1 cellular context compared by ENCODE assay signal in the genomic region with DNA sequence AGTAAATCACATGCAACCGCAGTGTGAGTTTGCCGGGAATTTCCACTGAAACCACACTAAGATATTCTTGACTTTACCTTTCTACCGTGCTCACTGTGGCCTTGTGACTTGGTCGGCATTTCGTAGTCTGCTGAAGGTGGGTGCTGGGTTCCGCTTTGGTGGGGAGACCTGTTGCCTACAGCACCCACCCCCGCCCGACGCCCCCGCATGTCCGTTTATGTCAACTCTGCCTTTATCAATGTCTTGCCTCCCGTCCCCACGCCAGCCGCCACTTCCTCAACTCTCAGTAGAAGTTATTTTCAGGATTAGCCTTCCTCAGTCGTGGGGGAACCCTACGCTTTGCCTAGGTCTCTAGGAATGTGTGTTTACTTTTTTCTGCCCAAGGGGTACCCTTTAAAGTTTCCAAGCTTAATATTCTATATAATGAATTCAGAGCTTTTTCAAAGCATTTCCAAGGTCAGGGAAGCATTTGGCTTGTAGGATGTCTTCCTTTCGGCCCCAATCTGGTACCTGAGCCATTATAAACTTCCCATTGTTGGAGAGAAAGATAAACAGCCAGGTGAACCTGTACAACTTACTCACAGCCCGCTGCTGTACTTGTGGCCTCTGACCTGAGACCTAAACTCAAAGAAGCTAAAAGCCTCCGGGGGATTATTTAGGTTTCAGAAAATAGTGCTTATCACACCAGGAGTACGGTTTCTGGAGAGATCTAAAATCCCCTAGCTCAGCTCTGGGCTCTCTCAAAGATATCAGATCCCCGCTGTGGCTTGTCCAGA.
TF ChIP-seq lines count a peak whose summit lies in the region.

No MANE protein-coding gene starts in this region.

TF ChIP-seq in GM12878, 131 proteins besides CTCF, POLR2A, EP300 and RAD21 (continued from another document and continues in another):
- TF ChIP-seq ZBTB33 (IDR thresholded peaks at IDR 0.05) (no peak), PML (IDR thresholded peaks at IDR 0.05; ENCODE audit: low read length) (no peak), RUNX3 (IDR thresholded peaks at IDR 0.05; ENCODE audit: low read length) (peak; percentile 92), BMI1 (IDR thresholded peaks at IDR 0.05; ENCODE audit: borderline replicate concordance) (peak; percentile 46; the same call in 1 of the 2 replicates), STAT1 (conservative IDR thresholded peaks at IDR 0.05) (no peak), CHD1 (IDR thresholded peaks at IDR 0.05; ENCODE audit: low read depth, low read length) (no peak), ELK1 (IDR thresholded peaks at IDR 0.05; ENCODE audit: low read depth, low read length) (peak; percentile 42; the same call in 1 of the 2 replicates), NBN (IDR thresholded peaks at IDR 0.05) (peak; percentile 85), YBX1 (IDR thresholded peaks at IDR 0.05) (no peak), SREBF2 (IDR thresholded peaks at IDR 0.05; ENCODE audit: low read length) (no peak), BHLHE40 (IDR thresholded peaks at IDR 0.05; ENCODE audit: borderline replicate concordance in 1 of 2, low read depth in 2 of 2, low read length in 1 of 2) (peak; percentile 96), SMAD1 (IDR thresholded peaks at IDR 0.05; ENCODE audit: low read depth, partially characterized antibody) (peak; percentile 55), POLR2AphosphoS2 (IDR thresholded peaks at IDR 0.05; ENCODE audit: low read depth, low read length) (peak; percentile 80), MTA2 (IDR thresholded peaks at IDR 0.05; ENCODE audit: low read depth) (peak; percentile 79), PAX5 (IDR thresholded peaks at IDR 0.05; ENCODE audit: borderline replicate concordance, low read depth, low read length) (peak; percentile 76; the same call in 1 of the 2 replicates), STAT3 (IDR thresholded peaks at IDR 0.05; ENCODE audit: low read depth, low read length) (peak; percentile 77), FOXK2 (IDR thresholded peaks at IDR 0.05) (no peak), GATAD2B (conservative IDR thresholded peaks at IDR 0.05; ENCODE audit: low read depth) (peak; percentile 38; the same call in 1 of the 2 replicates), SMARCA5 (IDR thresholded peaks at IDR 0.05) (peak; percentile 26; the same call in 1 of the 2 replicates), CHD2 (IDR thresholded peaks at IDR 0.05; ENCODE audit: borderline replicate concordance, low read depth, low read length) (peak; percentile 84), EZH2 (IDR thresholded peaks at IDR 0.05; ENCODE audit: borderline replicate concordance, control insufficient read depth, low read depth, low read length) (no peak), ZNF24 (IDR thresholded peaks at IDR 0.05) (peak; percentile 32; the same call in 1 of the 2 replicates), TARDBP (IDR thresholded peaks at IDR 0.05; ENCODE audit: borderline replicate concordance) (peak; percentile 43; the same call in 1 of the 2 replicates), WRNIP1 (IDR thresholded peaks at IDR 0.05; ENCODE audit: borderline replicate concordance, low read depth, low read length) (no peak), CHD4 (IDR thresholded peaks at IDR 0.05) (no peak), MYB (IDR thresholded peaks at IDR 0.05; ENCODE audit: borderline replicate concordance, low read depth, low read length) (no peak), ESRRA (IDR thresholded peaks at IDR 0.05; ENCODE audit: low read length) (no peak), BACH1 (IDR thresholded peaks at IDR 0.05; ENCODE audit: borderline replicate concordance) (peak; percentile 80), SUZ12 (IDR thresholded peaks at IDR 0.05; ENCODE audit: unreplicated experiment) (no peak), MEF2B (IDR thresholded peaks at IDR 0.05; ENCODE audit: partially characterized antibody, poor library complexity, severe bottlenecking) (peak; percentile 54), NR2C2 (IDR thresholded peaks at IDR 0.05; ENCODE audit: borderline replicate concordance, control insufficient read depth, insufficient read length, low read depth) (no peak), HDAC6 (IDR thresholded peaks at IDR 0.05; ENCODE audit: unreplicated experiment) (no peak), TCF7 (IDR thresholded peaks at IDR 0.05; ENCODE audit: borderline replicate concordance) (no peak)
- TF ChIP-seq, protein P1, sequence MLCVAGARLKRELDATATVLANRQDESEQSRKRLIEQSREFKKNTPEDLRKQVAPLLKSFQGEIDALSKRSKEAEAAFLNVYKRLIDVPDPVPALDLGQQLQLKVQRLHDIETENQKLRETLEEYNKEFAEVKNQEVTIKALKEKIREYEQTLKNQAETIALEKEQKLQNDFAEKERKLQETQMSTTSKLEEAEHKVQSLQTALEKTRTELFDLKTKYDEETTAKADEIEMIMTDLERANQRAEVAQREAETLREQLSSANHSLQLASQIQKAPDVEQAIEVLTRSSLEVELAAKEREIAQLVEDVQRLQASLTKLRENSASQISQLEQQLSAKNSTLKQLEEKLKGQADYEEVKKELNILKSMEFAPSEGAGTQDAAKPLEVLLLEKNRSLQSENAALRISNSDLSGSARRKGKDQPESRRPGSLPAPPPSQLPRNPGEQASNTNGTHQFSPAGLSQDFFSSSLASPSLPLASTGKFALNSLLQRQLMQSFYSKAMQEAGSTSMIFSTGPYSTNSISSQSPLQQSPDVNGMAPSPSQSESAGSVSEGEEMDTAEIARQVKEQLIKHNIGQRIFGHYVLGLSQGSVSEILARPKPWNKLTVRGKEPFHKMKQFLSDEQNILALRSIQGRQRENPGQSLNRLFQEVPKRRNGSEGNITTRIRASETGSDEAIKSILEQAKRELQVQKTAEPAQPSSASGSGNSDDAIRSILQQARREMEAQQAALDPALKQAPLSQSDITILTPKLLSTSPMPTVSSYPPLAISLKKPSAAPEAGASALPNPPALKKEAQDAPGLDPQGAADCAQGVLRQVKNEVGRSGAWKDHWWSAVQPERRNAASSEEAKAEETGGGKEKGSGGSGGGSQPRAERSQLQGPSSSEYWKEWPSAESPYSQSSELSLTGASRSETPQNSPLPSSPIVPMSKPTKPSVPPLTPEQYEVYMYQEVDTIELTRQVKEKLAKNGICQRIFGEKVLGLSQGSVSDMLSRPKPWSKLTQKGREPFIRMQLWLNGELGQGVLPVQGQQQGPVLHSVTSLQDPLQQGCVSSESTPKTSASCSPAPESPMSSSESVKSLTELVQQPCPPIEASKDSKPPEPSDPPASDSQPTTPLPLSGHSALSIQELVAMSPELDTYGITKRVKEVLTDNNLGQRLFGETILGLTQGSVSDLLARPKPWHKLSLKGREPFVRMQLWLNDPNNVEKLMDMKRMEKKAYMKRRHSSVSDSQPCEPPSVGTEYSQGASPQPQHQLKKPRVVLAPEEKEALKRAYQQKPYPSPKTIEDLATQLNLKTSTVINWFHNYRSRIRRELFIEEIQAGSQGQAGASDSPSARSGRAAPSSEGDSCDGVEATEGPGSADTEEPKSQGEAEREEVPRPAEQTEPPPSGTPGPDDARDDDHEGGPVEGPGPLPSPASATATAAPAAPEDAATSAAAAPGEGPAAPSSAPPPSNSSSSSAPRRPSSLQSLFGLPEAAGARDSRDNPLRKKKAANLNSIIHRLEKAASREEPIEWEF (IDR thresholded peaks at IDR 0.05; ENCODE audit: insufficient replicate concordance, low read depth, low read length), result no peak
- TF ChIP-seq, protein P2, sequence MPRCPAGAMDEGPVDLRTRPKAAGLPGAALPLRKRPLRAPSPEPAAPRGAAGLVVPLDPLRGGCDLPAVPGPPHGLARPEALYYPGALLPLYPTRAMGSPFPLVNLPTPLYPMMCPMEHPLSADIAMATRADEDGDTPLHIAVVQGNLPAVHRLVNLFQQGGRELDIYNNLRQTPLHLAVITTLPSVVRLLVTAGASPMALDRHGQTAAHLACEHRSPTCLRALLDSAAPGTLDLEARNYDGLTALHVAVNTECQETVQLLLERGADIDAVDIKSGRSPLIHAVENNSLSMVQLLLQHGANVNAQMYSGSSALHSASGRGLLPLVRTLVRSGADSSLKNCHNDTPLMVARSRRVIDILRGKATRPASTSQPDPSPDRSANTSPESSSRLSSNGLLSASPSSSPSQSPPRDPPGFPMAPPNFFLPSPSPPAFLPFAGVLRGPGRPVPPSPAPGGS (IDR thresholded peaks at IDR 0.05; ENCODE audit: borderline replicate concordance, insufficient read depth, low read depth, low read length, poor library complexity, severe bottlenecking), result peak; percentile 80
- TF ChIP-seq, protein P3, sequence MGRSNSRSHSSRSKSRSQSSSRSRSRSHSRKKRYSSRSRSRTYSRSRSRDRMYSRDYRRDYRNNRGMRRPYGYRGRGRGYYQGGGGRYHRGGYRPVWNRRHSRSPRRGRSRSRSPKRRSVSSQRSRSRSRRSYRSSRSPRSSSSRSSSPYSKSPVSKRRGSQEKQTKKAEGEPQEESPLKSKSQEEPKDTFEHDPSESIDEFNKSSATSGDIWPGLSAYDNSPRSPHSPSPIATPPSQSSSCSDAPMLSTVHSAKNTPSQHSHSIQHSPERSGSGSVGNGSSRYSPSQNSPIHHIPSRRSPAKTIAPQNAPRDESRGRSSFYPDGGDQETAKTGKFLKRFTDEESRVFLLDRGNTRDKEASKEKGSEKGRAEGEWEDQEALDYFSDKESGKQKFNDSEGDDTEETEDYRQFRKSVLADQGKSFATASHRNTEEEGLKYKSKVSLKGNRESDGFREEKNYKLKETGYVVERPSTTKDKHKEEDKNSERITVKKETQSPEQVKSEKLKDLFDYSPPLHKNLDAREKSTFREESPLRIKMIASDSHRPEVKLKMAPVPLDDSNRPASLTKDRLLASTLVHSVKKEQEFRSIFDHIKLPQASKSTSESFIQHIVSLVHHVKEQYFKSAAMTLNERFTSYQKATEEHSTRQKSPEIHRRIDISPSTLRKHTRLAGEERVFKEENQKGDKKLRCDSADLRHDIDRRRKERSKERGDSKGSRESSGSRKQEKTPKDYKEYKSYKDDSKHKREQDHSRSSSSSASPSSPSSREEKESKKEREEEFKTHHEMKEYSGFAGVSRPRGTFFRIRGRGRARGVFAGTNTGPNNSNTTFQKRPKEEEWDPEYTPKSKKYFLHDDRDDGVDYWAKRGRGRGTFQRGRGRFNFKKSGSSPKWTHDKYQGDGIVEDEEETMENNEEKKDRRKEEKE (IDR thresholded peaks at IDR 0.05), result no peak
- TF ChIP-seq, protein P4, sequence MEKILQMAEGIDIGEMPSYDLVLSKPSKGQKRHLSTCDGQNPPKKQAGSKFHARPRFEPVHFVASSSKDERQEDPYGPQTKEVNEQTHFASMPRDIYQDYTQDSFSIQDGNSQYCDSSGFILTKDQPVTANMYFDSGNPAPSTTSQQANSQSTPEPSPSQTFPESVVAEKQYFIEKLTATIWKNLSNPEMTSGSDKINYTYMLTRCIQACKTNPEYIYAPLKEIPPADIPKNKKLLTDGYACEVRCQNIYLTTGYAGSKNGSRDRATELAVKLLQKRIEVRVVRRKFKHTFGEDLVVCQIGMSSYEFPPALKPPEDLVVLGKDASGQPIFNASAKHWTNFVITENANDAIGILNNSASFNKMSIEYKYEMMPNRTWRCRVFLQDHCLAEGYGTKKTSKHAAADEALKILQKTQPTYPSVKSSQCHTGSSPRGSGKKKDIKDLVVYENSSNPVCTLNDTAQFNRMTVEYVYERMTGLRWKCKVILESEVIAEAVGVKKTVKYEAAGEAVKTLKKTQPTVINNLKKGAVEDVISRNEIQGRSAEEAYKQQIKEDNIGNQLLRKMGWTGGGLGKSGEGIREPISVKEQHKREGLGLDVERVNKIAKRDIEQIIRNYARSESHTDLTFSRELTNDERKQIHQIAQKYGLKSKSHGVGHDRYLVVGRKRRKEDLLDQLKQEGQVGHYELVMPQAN (conservative IDR thresholded peaks at IDR 0.05), result peak; percentile 65; the same call in 1 of the 2 replicates
- TF ChIP-seq, protein P5, sequence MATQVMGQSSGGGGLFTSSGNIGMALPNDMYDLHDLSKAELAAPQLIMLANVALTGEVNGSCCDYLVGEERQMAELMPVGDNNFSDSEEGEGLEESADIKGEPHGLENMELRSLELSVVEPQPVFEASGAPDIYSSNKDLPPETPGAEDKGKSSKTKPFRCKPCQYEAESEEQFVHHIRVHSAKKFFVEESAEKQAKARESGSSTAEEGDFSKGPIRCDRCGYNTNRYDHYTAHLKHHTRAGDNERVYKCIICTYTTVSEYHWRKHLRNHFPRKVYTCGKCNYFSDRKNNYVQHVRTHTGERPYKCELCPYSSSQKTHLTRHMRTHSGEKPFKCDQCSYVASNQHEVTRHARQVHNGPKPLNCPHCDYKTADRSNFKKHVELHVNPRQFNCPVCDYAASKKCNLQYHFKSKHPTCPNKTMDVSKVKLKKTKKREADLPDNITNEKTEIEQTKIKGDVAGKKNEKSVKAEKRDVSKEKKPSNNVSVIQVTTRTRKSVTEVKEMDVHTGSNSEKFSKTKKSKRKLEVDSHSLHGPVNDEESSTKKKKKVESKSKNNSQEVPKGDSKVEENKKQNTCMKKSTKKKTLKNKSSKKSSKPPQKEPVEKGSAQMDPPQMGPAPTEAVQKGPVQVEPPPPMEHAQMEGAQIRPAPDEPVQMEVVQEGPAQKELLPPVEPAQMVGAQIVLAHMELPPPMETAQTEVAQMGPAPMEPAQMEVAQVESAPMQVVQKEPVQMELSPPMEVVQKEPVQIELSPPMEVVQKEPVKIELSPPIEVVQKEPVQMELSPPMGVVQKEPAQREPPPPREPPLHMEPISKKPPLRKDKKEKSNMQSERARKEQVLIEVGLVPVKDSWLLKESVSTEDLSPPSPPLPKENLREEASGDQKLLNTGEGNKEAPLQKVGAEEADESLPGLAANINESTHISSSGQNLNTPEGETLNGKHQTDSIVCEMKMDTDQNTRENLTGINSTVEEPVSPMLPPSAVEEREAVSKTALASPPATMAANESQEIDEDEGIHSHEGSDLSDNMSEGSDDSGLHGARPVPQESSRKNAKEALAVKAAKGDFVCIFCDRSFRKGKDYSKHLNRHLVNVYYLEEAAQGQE (IDR thresholded peaks at IDR 0.05; ENCODE audit: low read depth, low read length), result no peak
